Comparison of ENCODE assay signal across 26 cellular contexts in the genomic region with DNA sequence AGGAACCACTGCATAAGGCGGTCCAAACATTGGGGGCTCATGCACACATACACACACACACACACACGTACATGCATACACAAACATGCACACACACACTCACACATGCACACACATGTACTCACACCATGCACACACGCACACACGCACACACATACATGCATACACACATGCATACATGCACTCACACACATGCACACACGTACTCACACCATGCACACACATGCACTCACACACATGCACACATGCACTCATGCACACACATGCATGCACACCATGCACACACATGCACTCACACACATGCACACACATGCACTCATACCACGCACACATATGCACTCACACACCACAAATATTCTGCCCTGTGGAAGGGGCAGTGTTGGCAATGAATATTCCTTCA. TPM values are rescaled to one million over a fixed set of nuclear protein-coding genes. Genes with fewer than 3 reads are reported as not detected.
"Had no signal": no experiment of that assay in that cellular context is flagged by ENCODE, and none has a peak within 500 bp of the region (broad histone marks: within the 10 kb centered on the region; RNA-seq: fewer than 3 reads in every experiment).

No MANE protein-coding gene starts in this region.

- H3K27ac Mint-ChIP-seq: activated CD4-positive, alpha-beta T cell treated with anti-CD3 and anti-CD28 coated beads, Interleukin-2, amount 10 ng/mL, durations not matched to agents 24 days and 14 days; activated naive CD8-positive, alpha-beta T cell; activated T-helper 17 cell treated with anti-CD3 and anti-CD28 coated beads, Interleukin-2, amount 50 U/mL, for 72 hours; brain had no signal

- H3K36me3 ChIP-seq: cardiac muscle cell had no signal

- H3K27me3 ChIP-seq: cardiac muscle cell had no signal

- FAIRE-seq: astrocyte, TTC549 had no signal

- H3K4me2 ChIP-seq: PC-9 had no signal

- H3K4me3 Mint-ChIP-seq: activated B cell treated with CpG ODN at 0.5 μM for 24 hours; activated CD4-positive, alpha-beta T cell treated with anti-CD3 and anti-CD28 coated beads, Interleukin-2, amount 10 ng/mL, durations not matched to agents 24 days and 14 days; activated naive CD4-positive, alpha-beta T cell treated with anti-CD3 and anti-CD28 coated beads for 36 hours; activated naive CD8-positive, alpha-beta T cell; activated T-helper 17 cell treated with anti-CD3 and anti-CD28 coated beads, Interleukin-2, amount 50 U/mL, for 72 hours; brain; T-cell had no signal

- H3K9me3 Mint-ChIP-seq: activated naive CD4-positive, alpha-beta T cell treated with anti-CD3 and anti-CD28 coated beads for 36 hours; activated T-helper 17 cell treated with anti-CD3 and anti-CD28 coated beads, Interleukin-2, amount 50 U/mL, for 72 hours; T-cell had no signal

- H2AFZ ChIP-seq: PC-9 had no signal

- H3K27ac ChIP-seq: cardiac muscle cell, PC-9, SK-N-MC had no signal

- H3K4me1 Mint-ChIP-seq: activated T-helper 17 cell treated with anti-CD3 and anti-CD28 coated beads, Interleukin-2, amount 50 U/mL, for 72 hours; brain had no signal

- DNase-seq: activated B cell treated with CpG ODN at 0.5 μM for 24 hours; activated CD4-positive, alpha-beta T cell treated with anti-CD3 and anti-CD28 coated beads for 1 hour; activated CD4-positive, alpha-beta T cell treated with anti-CD3 and anti-CD28 coated beads, Interleukin-2, amount 10 ng/mL, durations not matched to agents 24 days and 14 days; activated CD4-positive, alpha-beta T cell treated with anti-CD3 and anti-CD28 coated beads, Interleukin-2, amount 50 U/mL, for 48 hours; activated CD8-positive, alpha-beta memory T cell treated with anti-CD3 and anti-CD28 coated beads for 24 hours; activated gamma-delta T cell; activated naive CD4-positive, alpha-beta T cell treated with anti-CD3 and anti-CD28 coated beads for 36 hours; activated T-cell treated with anti-CD3 and anti-CD28 coated beads, Interleukin-2, amount 50 U/mL, for 48 hours; amygdala; Kasumi-1; NCI-H1105 treated with DMSO at 0.1 percent for 48 hours; NCI-H1436 treated with DMSO at 0.1 percent for 48 hours; NCI-H187; NCI-H2081; NCI-H524; PC-9; T-cell; T-helper 2 cell; T1000 had no signal

- ATAC-seq: activated T-helper 17 cell treated with anti-CD3 and anti-CD28 coated beads, Interleukin-2, amount 50 U/mL, for 72 hours; T-cell had no signal

- H3K27me3 Mint-ChIP-seq: activated B cell treated with CpG ODN at 0.5 μM for 24 hours; activated CD4-positive, alpha-beta T cell treated with anti-CD3 and anti-CD28 coated beads, Interleukin-2, amount 10 ng/mL, durations not matched to agents 24 days and 14 days; activated naive CD8-positive, alpha-beta T cell; activated T-helper 17 cell treated with anti-CD3 and anti-CD28 coated beads, Interleukin-2, amount 50 U/mL, for 72 hours; T-cell had no signal

- H3K36me3 Mint-ChIP-seq: brain had no signal

- H3K4me3 ChIP-seq: cardiac muscle cell, PC-9, SK-N-MC had no signal

RNA-seq across cellular contexts. Expression of gene OAS2, which starts 22.1 kb away (rescaled TPM):
- total RNA-seq: cardiac muscle cell had no signal
- polyA plus RNA-seq: cardiac muscle cell had no signal
